Comparison of ENCODE assay signal across 9 cellular contexts in the genomic region with DNA sequence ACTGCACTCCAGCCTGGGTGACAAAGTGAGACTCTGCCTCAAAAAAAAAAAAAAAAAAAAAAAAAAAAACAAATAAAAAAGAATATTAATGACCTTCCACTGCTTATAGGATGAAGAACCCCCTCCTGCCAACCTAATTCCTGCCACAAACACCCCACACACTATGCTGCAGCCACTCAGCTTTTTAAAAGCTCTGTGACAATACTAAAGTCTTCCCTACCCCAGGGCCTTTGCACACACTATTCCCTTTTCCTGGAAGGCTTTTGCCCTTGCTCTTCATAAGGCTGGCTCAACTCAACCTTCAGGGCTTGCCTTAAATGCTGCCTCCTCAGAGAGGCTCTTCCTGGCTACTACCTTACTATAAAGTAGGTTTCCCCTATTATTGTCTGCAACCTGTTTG. TPM values are rescaled to one million over a fixed set of nuclear protein-coding genes. Genes with fewer than 3 reads are reported as not detected.
"Had no signal": no experiment of that assay in that cellular context is flagged by ENCODE, and none has a peak within 500 bp of the region (broad histone marks: within the 10 kb centered on the region; RNA-seq: fewer than 3 reads in every experiment).

No MANE protein-coding gene starts in this region.

- H3K4me1 ChIP-seq: HAP-1 had no signal

- H3K4me2 ChIP-seq: GM23338, KMS-11 had no signal

- H3K9ac ChIP-seq: KMS-11 had no signal

- H3K36me3 ChIP-seq: HAP-1 had no signal

- H3K27ac ChIP-seq: HL-60, KMS-11 had no signal

- FAIRE-seq: H1, H54 had no signal

- H3K4me3 Mint-ChIP-seq: GM23338, HFFc6 had no signal

- H3K4me3 ChIP-seq: GM23338, HAP-1 had no signal

- DNase-seq: HFFc6, IMR-90, KBM-7 had no signal

- H3K27ac Mint-ChIP-seq: GM23338, HFFc6 had no signal

- ATAC-seq: GM23338 had no signal

- H2AFZ ChIP-seq: GM23338 had no signal

- H3K4me1 Mint-ChIP-seq: GM23338 had no signal

- H3K9me3 Mint-ChIP-seq: GM23338, HFFc6 had no signal

- H3K9me3 ChIP-seq: HAP-1 had no signal

RNA-seq across cellular contexts. Expression of a gene that starts 10.8 kb away (rescaled TPM):
- total RNA-seq: HFFc6, IMR-90 had no signal
- polyA plus RNA-seq: IMR-90 had no signal
